Comparison of ENCODE assay signal across 1 cellular context in genomic region chr10:129323877-129324276, GRCh38.
TF ChIP-seq lines count a peak whose summit lies in the region.

No MANE protein-coding gene starts in this region.

TF ChIP-seq in IMR-90, 13 proteins besides CTCF, POLR2A, EP300 and RAD21 (continued from another document):
- TF ChIP-seq MXI1 (IDR thresholded peaks at IDR 0.05; ENCODE audit: borderline replicate concordance, low read depth, low read length) (no peak), SMC3 (IDR thresholded peaks at IDR 0.05; ENCODE audit: low read depth, low read length) (no peak), MAFK (IDR thresholded peaks at IDR 0.05; ENCODE audit: low read depth, low read length) (no peak), CEBPB (IDR thresholded peaks at IDR 0.05; ENCODE audit: low read depth, low read length) (no peak), NFE2L2 (IDR thresholded peaks at IDR 0.05; ENCODE audit: low read depth, low read length) (no peak), RFX5 (IDR thresholded peaks at IDR 0.05; ENCODE audit: low read depth, low read length) (no peak)
